Comparison of ENCODE assay signal across 16 cellular contexts in genomic region chr16:27498426-27498825, GRCh38. TPM values are rescaled to one million over a fixed set of nuclear protein-coding genes. Genes with fewer than 3 reads are reported as not detected.
DNase-seq lines count a peak whose midpoint lies in the region; ATAC-seq and TF ChIP-seq lines count a peak whose summit lies in the region.
"Had no signal": no experiment of that assay in that cellular context is flagged by ENCODE, and none has a peak within 500 bp of the region (broad histone marks: within the 10 kb centered on the region; RNA-seq: fewer than 3 reads in every experiment).

No MANE protein-coding gene starts in this region.

- H3K9ac ChIP-seq in fibroblast of lung (ENCODE audit: insufficient read depth, low read length): peak overlapping the region; percentile 16
- H3K9ac ChIP-seq: BLaER1 had no signal

- H3K4me1 Mint-ChIP-seq in activated naive CD4-positive, alpha-beta T cell treated with anti-CD3 and anti-CD28 coated beads for 36 hours (ENCODE audit: low read depth): no peaks in the 10 kb centered on the region
- H3K4me1 Mint-ChIP-seq: CD4-positive, CD25-positive, alpha-beta regulatory T cell had no signal

- peaks cover 2% of the 10 kb centered on the region for H3K4me1 ChIP-seq in fibroblast of lung (ENCODE audit: control insufficient read depth, extremely low read depth, insufficient read depth, low read length)
- no peaks in the 10 kb centered on the region for H3K4me1 ChIP-seq in osteoblast (ENCODE audit: insufficient read depth, low read length)
- H3K4me1 ChIP-seq: BLaER1 had no signal

- no peak for ATAC-seq in activated naive CD4-positive, alpha-beta T cell treated with anti-CD3 and anti-CD28 coated beads, Interleukin-2, amount 50 U/mL, for 72 hours

- H3K4me3 ChIP-seq in WERI-Rb-1 (ENCODE audit: low read depth, low read length) (no peak overlapping the region), fibroblast of lung (replicated peaks in 1 of 4; ENCODE audit: control extremely low read depth in 1 of 4, insufficient read depth in 1 of 4, low read depth in 3 of 4, low read length in 4 of 4) (no peak overlapping the region), osteoblast (ENCODE audit: insufficient read depth, low read length) (no peak overlapping the region)
- H3K4me3 ChIP-seq: BLaER1 had no signal

- no peak overlapping the region for H3K4me3 Mint-ChIP-seq in activated naive CD4-positive, alpha-beta T cell treated with anti-CD3 and anti-CD28 coated beads for 36 hours
- H3K4me3 Mint-ChIP-seq: CD4-positive, CD25-positive, alpha-beta regulatory T cell; HFFc6 had no signal

- no peak overlapping the region for H3K4me2 ChIP-seq in fibroblast of lung (ENCODE audit: extremely low read depth, insufficient read depth, low read length)
- no peak overlapping the region for H3K4me2 ChIP-seq in osteoblast (ENCODE audit: insufficient read depth, low read length)
- H3K4me2 ChIP-seq: BLaER1 had no signal

- no peaks in the 10 kb centered on the region for H3K27me3 ChIP-seq in WERI-Rb-1 (ENCODE audit: insufficient read depth, low read depth, severe bottlenecking)
- no peaks in the 10 kb centered on the region for H3K27me3 ChIP-seq in fibroblast of lung (ENCODE audit: control insufficient read depth, insufficient read depth, low read length)
- H3K27me3 ChIP-seq in osteoblast (ENCODE audit: insufficient read depth, low read length): no peaks in the 10 kb centered on the region
- H3K27me3 ChIP-seq: BLaER1 had no signal

- H2AFZ ChIP-seq in fibroblast of lung (ENCODE audit: low read length): no peak overlapping the region
- no peak overlapping the region for H2AFZ ChIP-seq in osteoblast (ENCODE audit: low read length)

- peak overlapping the region; percentile 10 to 86 for H3K27ac Mint-ChIP-seq in activated naive CD4-positive, alpha-beta T cell treated with anti-CD3 and anti-CD28 coated beads, Interleukin-2, amount 50 U/mL, for 72 hours
- H3K27ac Mint-ChIP-seq in activated naive CD4-positive, alpha-beta T cell treated with anti-CD3 and anti-CD28 coated beads for 36 hours: no peak overlapping the region

- TF ChIP-seq CTCF in WERI-Rb-1 (IDR thresholded peaks at IDR 0.05; ENCODE audit: low read depth, low read length): no peak
- no peak for TF ChIP-seq CTCF in fibroblast of lung (conservative IDR thresholded peaks at IDR 0.05 in 1 of 2, IDR thresholded peaks at IDR 0.05 in 1 of 2; ENCODE audit: low read depth in 1 of 2, low read length in 2 of 2)
- TF ChIP-seq CTCF in osteoblast (IDR thresholded peaks at IDR 0.05; ENCODE audit: extremely low read depth, low read depth, low read length): no peak

- CTCF ChIA-PET in activated naive CD4-positive, alpha-beta T cell treated with anti-CD3 and anti-CD28 coated beads for 36 hours (lab: Charles Lee): interaction anchor here (1.1 kb wide), 1 partner anchor 16 kb away, joined by 3 read pairs; no protein-coding TSS in a partner anchor

- no peak for DNase-seq in activated naive CD4-positive, alpha-beta T cell treated with anti-CD3 and anti-CD28 coated beads, Interleukin-2, amount 50 U/mL, for 72 hours (ENCODE audit: low spot score in 2 of 2)
- no peak for DNase-seq in activated naive CD4-positive, alpha-beta T cell treated with anti-CD3 and anti-CD28 coated beads for 36 hours
- DNase-seq in WERI-Rb-1: no peak
- no peak for DNase-seq in fibroblast of lung (ENCODE audit: low read depth in 2 of 2)
- DNase-seq in osteoblast (ENCODE audit: insufficient read length, low spot score, missing footprints): peak; percentile 15
- no peak for DNase-seq in nucleus accumbens (lab: John Stamatoyannopoulos, UW)
- DNase-seq in NCI-H226: no peak
- no peak for DNase-seq in NCI-H345 treated with DMSO at 0.1 percent for 48 hours (lab: John Stamatoyannopoulos, UW; ENCODE audit: unreplicated experiment)
- DNase-seq: 8988T; AML-193; CD4-positive, CD25-positive, alpha-beta regulatory T cell; DMS53; GF-D8; HCEC 1CT; HFFc6 had no signal

- H3K27ac ChIP-seq in WERI-Rb-1: peak overlapping the region; percentile 93
- no peak overlapping the region for H3K27ac ChIP-seq in fibroblast of lung (ENCODE audit: insufficient read depth, low read length)
- H3K27ac ChIP-seq in osteoblast (ENCODE audit: low read depth, low read length): no peak overlapping the region
- H3K27ac ChIP-seq: BLaER1 had no signal

- peaks cover 5 to 24% of the 10 kb centered on the region in 2 donors for H3K36me3 Mint-ChIP-seq in activated naive CD4-positive, alpha-beta T cell treated with anti-CD3 and anti-CD28 coated beads, Interleukin-2, amount 50 U/mL, for 72 hours
- peaks cover 23% of the 10 kb centered on the region for H3K36me3 Mint-ChIP-seq in activated naive CD4-positive, alpha-beta T cell treated with anti-CD3 and anti-CD28 coated beads for 36 hours (ENCODE audit: low read depth)

- H3K79me2 ChIP-seq in fibroblast of lung (ENCODE audit: control insufficient read depth, insufficient read depth, low read length) (no peaks in the 10 kb centered on the region), osteoblast (ENCODE audit: insufficient read depth, low read length) (no peaks in the 10 kb centered on the region)

- peaks cover 94% of the 10 kb centered on the region for H3K36me3 ChIP-seq in WERI-Rb-1
- peaks cover 29% of the 10 kb centered on the region for H3K36me3 ChIP-seq in fibroblast of lung (ENCODE audit: control insufficient read depth, insufficient read depth, low read length)
- peaks cover 85% of the 10 kb centered on the region for H3K36me3 ChIP-seq in osteoblast (ENCODE audit: insufficient read depth, low read length)

- H3K9me3 ChIP-seq in WERI-Rb-1 (ENCODE audit: severe bottlenecking) (no peaks in the 10 kb centered on the region), fibroblast of lung (ENCODE audit: control insufficient read depth, insufficient read depth, low read depth, low read length) (no peaks in the 10 kb centered on the region), osteoblast (ENCODE audit: low read depth, low read length) (no peaks in the 10 kb centered on the region)
- H3K9me3 ChIP-seq: BLaER1 had no signal

- no peaks in the 10 kb centered on the region for H3K27me3 Mint-ChIP-seq in activated naive CD4-positive, alpha-beta T cell treated with anti-CD3 and anti-CD28 coated beads for 36 hours (ENCODE audit: low read depth)
- H3K27me3 Mint-ChIP-seq: CD4-positive, CD25-positive, alpha-beta regulatory T cell had no signal

- intact Hi-C loops in activated naive CD4-positive, alpha-beta T cell treated with anti-CD3 and anti-CD28 coated beads for 36 hours (cut with micrococcal nuclease): no loop called here

- no peaks in the 10 kb centered on the region for H3K9me3 Mint-ChIP-seq in activated naive CD4-positive, alpha-beta T cell treated with anti-CD3 and anti-CD28 coated beads, Interleukin-2, amount 50 U/mL, for 72 hours
- no peaks in the 10 kb centered on the region for H3K9me3 Mint-ChIP-seq in activated naive CD4-positive, alpha-beta T cell treated with anti-CD3 and anti-CD28 coated beads for 36 hours
- H3K9me3 Mint-ChIP-seq: CD4-positive, CD25-positive, alpha-beta regulatory T cell; HFFc6 had no signal

- H4K20me1 ChIP-seq in fibroblast of lung (ENCODE audit: control insufficient read depth, extremely low read depth, insufficient read depth, low read length): no peaks in the 10 kb centered on the region
- H4K20me1 ChIP-seq in osteoblast (ENCODE audit: insufficient read depth, low read length): no peaks in the 10 kb centered on the region
- H4K20me1 ChIP-seq: BLaER1 had no signal

RNA-seq across cellular contexts. Expression of gene GTF3C1, which starts 51.3 kb away (rescaled TPM):
- 10 to 100 TPM; 53.3 to 70.0 TPM for total RNA-seq in activated naive CD4-positive, alpha-beta T cell treated with anti-CD3 and anti-CD28 coated beads, Interleukin-2, amount 50 U/mL, for 72 hours
- total RNA-seq in activated naive CD4-positive, alpha-beta T cell treated with anti-CD3 and anti-CD28 coated beads for 36 hours: 10 to 100 TPM; 52.5 to 54.1 TPM
- total RNA-seq in fibroblast of lung (61.6 and 75.3 TPM in 2 replicates), osteoblast (55.1 and 59.0 TPM in 2 replicates)
- 20.1 and 34.1 TPM in 2 replicates for polyA plus RNA-seq in fibroblast of lung
- 30.8 and 46.9 TPM in 2 replicates for polyA plus RNA-seq in fibroblast of lung (2012)
- 188 and 251 TPM in 2 replicates for polyA minus RNA-seq in fibroblast of lung (ENCODE audit: low replicate concordance)

RNA-seq across cellular contexts. Expression of gene KATNIP, which starts 51.5 kb away (rescaled TPM):
- total RNA-seq in activated naive CD4-positive, alpha-beta T cell treated with anti-CD3 and anti-CD28 coated beads, Interleukin-2, amount 50 U/mL, for 72 hours: 10 to 100 TPM; 15.0 to 18.3 TPM
- total RNA-seq in activated naive CD4-positive, alpha-beta T cell treated with anti-CD3 and anti-CD28 coated beads for 36 hours: 1 to 10 TPM; 7.6 to 9.0 TPM
- total RNA-seq in fibroblast of lung (16.9 and 22.8 TPM in 2 replicates), osteoblast (30.8 and 32.7 TPM in 2 replicates)
- 11.4 and 14.6 TPM in 2 replicates for polyA plus RNA-seq in fibroblast of lung
- polyA plus RNA-seq in fibroblast of lung (2012): 10.8 and 10.9 TPM in 2 replicates
- 32.6 and 71.1 TPM in 2 replicates for polyA minus RNA-seq in fibroblast of lung (ENCODE audit: low replicate concordance)
